2 cellular contexts compared by ENCODE assay signal in the genomic region with DNA sequence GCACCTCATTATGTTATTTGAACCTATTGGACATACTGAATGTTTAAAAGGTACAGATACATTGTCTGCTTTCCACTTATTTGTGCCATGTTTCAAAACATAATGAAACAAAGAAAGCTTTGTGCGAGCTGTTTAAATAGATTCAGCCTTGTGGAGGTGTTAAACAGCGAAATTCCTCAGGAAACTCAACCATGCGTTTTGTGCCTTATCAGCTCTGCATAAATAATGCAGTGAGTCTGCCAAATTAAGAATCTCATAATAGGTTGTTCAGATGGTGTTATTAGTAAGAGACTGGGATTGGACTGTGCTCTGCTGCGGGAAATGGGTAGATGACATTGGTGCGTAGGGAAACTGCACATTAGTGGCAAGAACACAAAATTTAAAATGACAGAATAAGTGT.
TF ChIP-seq lines count a peak whose summit lies in the region.

No MANE protein-coding gene starts in this region.

TF ChIP-seq in SK-N-SH, 30 proteins besides CTCF, POLR2A, EP300 and RAD21 (continued from another document):
- TF ChIP-seq TAF1 (IDR thresholded peaks at IDR 0.05; ENCODE audit: borderline replicate concordance, low read depth, low read length) = no peak
- no peak for TF ChIP-seq MEF2A (IDR thresholded peaks at IDR 0.05; ENCODE audit: borderline replicate concordance, low read depth)
- TF ChIP-seq ELF1 (IDR thresholded peaks at IDR 0.05) = no peak
- TF ChIP-seq, protein P1, sequence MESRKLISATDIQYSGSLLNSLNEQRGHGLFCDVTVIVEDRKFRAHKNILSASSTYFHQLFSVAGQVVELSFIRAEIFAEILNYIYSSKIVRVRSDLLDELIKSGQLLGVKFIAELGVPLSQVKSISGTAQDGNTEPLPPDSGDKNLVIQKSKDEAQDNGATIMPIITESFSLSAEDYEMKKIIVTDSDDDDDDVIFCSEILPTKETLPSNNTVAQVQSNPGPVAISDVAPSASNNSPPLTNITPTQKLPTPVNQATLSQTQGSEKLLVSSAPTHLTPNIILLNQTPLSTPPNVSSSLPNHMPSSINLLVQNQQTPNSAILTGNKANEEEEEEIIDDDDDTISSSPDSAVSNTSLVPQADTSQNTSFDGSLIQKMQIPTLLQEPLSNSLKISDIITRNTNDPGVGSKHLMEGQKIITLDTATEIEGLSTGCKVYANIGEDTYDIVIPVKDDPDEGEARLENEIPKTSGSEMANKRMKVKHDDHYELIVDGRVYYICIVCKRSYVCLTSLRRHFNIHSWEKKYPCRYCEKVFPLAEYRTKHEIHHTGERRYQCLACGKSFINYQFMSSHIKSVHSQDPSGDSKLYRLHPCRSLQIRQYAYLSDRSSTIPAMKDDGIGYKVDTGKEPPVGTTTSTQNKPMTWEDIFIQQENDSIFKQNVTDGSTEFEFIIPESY (IDR thresholded peaks at IDR 0.05; ENCODE audit: borderline replicate concordance, low read depth) = no peak
- TF ChIP-seq TCF12 (IDR thresholded peaks at IDR 0.05) = no peak
- TF ChIP-seq SMC3 (IDR thresholded peaks at IDR 0.05; ENCODE audit: low read depth, low read length) = no peak
- no peak for TF ChIP-seq MXI1 (IDR thresholded peaks at IDR 0.05; ENCODE audit: low read depth, low read length)
- no peak for TF ChIP-seq FOXM1 (IDR thresholded peaks at IDR 0.05; ENCODE audit: low read depth)

TF ChIP-seq in SK-N-SH treated with all-trans-retinoic acid at 6 μM for 48 hours, 23 proteins besides CTCF, POLR2A, EP300 and RAD21:
- TF ChIP-seq, protein P2, sequence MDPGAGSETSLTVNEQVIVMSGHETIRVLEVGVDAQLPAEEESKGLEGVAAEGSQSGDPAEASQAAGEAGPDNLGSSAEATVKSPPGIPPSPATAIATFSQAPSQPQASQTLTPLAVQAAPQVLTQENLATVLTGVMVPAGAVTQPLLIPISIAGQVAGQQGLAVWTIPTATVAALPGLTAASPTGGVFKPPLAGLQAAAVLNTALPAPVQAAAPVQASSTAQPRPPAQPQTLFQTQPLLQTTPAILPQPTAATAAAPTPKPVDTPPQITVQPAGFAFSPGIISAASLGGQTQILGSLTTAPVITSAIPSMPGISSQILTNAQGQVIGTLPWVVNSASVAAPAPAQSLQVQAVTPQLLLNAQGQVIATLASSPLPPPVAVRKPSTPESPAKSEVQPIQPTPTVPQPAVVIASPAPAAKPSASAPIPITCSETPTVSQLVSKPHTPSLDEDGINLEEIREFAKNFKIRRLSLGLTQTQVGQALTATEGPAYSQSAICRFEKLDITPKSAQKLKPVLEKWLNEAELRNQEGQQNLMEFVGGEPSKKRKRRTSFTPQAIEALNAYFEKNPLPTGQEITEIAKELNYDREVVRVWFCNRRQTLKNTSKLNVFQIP (CRISPR knock-in tag; IDR thresholded peaks at IDR 0.05; ENCODE audit: borderline replicate concordance, low read depth) = no peak
- no peak for TF ChIP-seq CSDC2 (CRISPR knock-in tag; IDR thresholded peaks at IDR 0.05)
- TF ChIP-seq ZNF8 (CRISPR knock-in tag; IDR thresholded peaks at IDR 0.05) = no peak
- TF ChIP-seq PPARA (CRISPR knock-in tag; IDR thresholded peaks at IDR 0.05; ENCODE audit: borderline replicate concordance) = no peak
- no peak for TF ChIP-seq SNAI2 (CRISPR knock-in tag; IDR thresholded peaks at IDR 0.05)
- TF ChIP-seq ARNTL (CRISPR knock-in tag; IDR thresholded peaks at IDR 0.05; ENCODE audit: borderline replicate concordance, low read depth) = no peak
- no peak for TF ChIP-seq ESRRG (CRISPR knock-in tag; IDR thresholded peaks at IDR 0.05)
- TF ChIP-seq, protein P3, sequence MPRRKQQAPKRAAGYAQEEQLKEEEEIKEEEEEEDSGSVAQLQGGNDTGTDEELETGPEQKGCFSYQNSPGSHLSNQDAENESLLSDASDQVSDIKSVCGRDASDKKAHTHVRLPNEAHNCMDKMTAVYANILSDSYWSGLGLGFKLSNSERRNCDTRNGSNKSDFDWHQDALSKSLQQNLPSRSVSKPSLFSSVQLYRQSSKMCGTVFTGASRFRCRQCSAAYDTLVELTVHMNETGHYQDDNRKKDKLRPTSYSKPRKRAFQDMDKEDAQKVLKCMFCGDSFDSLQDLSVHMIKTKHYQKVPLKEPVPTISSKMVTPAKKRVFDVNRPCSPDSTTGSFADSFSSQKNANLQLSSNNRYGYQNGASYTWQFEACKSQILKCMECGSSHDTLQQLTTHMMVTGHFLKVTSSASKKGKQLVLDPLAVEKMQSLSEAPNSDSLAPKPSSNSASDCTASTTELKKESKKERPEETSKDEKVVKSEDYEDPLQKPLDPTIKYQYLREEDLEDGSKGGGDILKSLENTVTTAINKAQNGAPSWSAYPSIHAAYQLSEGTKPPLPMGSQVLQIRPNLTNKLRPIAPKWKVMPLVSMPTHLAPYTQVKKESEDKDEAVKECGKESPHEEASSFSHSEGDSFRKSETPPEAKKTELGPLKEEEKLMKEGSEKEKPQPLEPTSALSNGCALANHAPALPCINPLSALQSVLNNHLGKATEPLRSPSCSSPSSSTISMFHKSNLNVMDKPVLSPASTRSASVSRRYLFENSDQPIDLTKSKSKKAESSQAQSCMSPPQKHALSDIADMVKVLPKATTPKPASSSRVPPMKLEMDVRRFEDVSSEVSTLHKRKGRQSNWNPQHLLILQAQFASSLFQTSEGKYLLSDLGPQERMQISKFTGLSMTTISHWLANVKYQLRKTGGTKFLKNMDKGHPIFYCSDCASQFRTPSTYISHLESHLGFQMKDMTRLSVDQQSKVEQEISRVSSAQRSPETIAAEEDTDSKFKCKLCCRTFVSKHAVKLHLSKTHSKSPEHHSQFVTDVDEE (CRISPR knock-in tag; IDR thresholded peaks at IDR 0.05) = no peak
- no peak for TF ChIP-seq TOX (CRISPR knock-in tag; IDR thresholded peaks at IDR 0.05; ENCODE audit: borderline replicate concordance)
- no peak for TF ChIP-seq ZNF70 (CRISPR knock-in tag; IDR thresholded peaks at IDR 0.05)
- TF ChIP-seq TCF4 (CRISPR knock-in tag; IDR thresholded peaks at IDR 0.05; ENCODE audit: borderline replicate concordance) = no peak
- TF ChIP-seq, protein P4, sequence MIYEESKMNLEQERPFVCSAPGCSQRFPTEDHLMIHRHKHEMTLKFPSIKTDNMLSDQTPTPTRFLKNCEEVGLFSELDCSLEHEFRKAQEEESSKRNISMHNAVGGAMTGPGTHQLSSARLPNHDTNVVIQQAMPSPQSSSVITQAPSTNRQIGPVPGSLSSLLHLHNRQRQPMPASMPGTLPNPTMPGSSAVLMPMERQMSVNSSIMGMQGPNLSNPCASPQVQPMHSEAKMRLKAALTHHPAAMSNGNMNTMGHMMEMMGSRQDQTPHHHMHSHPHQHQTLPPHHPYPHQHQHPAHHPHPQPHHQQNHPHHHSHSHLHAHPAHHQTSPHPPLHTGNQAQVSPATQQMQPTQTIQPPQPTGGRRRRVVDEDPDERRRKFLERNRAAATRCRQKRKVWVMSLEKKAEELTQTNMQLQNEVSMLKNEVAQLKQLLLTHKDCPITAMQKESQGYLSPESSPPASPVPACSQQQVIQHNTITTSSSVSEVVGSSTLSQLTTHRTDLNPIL (CRISPR knock-in tag; IDR thresholded peaks at IDR 0.05; ENCODE audit: low read depth) = no peak
- no peak for TF ChIP-seq ZFP3 (CRISPR knock-in tag; IDR thresholded peaks at IDR 0.05)
- TF ChIP-seq ZNF565 (CRISPR knock-in tag; conservative IDR thresholded peaks at IDR 0.05; ENCODE audit: low read depth) = no peak
- TF ChIP-seq, protein P5, sequence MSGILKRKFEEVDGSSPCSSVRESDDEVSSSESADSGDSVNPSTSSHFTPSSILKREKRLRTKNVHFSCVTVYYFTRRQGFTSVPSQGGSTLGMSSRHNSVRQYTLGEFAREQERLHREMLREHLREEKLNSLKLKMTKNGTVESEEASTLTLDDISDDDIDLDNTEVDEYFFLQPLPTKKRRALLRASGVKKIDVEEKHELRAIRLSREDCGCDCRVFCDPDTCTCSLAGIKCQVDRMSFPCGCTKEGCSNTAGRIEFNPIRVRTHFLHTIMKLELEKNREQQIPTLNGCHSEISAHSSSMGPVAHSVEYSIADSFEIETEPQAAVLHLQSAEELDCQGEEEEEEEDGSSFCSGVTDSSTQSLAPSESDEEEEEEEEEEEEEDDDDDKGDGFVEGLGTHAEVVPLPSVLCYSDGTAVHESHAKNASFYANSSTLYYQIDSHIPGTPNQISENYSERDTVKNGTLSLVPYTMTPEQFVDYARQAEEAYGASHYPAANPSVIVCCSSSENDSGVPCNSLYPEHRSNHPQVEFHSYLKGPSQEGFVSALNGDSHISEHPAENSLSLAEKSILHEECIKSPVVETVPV (CRISPR knock-in tag; IDR thresholded peaks at IDR 0.05) = no peak
